1 cellular context compared by ENCODE assay signal in the genomic region with DNA sequence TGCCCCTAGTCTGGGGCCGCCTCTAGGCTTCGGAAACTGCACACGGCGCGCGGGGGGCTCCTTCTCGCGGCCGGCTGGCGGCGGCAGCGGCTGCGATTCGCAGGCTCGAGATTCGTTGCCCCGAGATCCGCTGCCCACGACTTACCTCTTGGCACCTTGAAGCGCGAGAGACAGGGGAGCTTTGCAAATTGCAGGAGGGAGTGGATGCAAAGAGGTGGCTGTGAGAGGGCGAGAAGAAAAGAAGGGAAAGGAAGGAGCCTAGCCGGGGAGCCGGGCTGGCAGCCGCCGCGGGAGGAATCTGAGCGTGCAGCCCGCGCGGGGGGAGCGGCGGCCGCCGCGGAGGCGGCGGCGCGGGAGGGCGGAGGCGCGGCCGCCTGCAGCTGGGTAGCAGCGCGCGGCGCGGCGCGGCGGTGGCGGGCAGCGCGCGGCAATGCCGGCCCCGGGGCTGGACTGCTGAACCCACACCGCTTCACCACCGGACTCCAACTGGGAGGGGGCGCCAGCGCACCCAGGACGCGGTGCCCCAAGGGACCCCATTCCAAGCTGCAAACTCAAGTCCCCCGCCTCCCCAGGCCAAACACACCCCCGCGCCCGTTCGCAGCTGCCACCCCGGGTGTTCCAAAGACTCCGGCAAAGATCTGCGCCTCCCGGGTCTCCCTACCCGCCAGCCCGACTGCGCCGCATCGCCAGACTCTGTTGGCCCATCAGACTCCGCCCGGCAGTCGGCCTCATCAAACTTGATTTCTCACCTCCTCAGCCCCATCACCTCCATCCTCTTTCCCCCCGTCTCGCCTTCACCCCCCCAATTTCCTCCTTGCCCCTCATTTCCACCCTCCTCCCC.
TF ChIP-seq lines count a peak whose summit lies in the region.

No MANE protein-coding gene starts in this region.

TF ChIP-seq in K562, 482 proteins besides CTCF, POLR2A, EP300 and RAD21 (continued from another document and continues in another):
- TF ChIP-seq, protein P1, sequence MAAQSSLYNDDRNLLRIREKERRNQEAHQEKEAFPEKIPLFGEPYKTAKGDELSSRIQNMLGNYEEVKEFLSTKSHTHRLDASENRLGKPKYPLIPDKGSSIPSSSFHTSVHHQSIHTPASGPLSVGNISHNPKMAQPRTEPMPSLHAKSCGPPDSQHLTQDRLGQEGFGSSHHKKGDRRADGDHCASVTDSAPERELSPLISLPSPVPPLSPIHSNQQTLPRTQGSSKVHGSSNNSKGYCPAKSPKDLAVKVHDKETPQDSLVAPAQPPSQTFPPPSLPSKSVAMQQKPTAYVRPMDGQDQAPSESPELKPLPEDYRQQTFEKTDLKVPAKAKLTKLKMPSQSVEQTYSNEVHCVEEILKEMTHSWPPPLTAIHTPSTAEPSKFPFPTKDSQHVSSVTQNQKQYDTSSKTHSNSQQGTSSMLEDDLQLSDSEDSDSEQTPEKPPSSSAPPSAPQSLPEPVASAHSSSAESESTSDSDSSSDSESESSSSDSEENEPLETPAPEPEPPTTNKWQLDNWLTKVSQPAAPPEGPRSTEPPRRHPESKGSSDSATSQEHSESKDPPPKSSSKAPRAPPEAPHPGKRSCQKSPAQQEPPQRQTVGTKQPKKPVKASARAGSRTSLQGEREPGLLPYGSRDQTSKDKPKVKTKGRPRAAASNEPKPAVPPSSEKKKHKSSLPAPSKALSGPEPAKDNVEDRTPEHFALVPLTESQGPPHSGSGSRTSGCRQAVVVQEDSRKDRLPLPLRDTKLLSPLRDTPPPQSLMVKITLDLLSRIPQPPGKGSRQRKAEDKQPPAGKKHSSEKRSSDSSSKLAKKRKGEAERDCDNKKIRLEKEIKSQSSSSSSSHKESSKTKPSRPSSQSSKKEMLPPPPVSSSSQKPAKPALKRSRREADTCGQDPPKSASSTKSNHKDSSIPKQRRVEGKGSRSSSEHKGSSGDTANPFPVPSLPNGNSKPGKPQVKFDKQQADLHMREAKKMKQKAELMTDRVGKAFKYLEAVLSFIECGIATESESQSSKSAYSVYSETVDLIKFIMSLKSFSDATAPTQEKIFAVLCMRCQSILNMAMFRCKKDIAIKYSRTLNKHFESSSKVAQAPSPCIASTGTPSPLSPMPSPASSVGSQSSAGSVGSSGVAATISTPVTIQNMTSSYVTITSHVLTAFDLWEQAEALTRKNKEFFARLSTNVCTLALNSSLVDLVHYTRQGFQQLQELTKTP (IDR thresholded peaks at IDR 0.05; ENCODE audit: low read depth in 1 of 2, partially characterized antibody in 2 of 2): no peak
- TF ChIP-seq HLTF (IDR thresholded peaks at IDR 0.05): no peak
- TF ChIP-seq ZNF444 (CRISPR knock-in tag; IDR thresholded peaks at IDR 0.05): no peak
- TF ChIP-seq, protein P2, sequence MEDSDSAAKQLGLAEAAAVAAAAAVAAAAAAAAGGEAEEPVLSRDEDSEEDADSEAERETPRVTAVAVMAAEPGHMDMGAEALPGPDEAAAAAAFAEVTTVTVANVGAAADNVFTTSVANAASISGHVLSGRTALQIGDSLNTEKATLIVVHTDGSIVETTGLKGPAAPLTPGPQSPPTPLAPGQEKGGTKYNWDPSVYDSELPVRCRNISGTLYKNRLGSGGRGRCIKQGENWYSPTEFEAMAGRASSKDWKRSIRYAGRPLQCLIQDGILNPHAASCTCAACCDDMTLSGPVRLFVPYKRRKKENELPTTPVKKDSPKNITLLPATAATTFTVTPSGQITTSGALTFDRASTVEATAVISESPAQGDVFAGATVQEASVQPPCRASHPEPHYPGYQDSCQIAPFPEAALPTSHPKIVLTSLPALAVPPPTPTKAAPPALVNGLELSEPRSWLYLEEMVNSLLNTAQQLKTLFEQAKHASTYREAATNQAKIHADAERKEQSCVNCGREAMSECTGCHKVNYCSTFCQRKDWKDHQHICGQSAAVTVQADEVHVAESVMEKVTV (CRISPR knock-in tag; IDR thresholded peaks at IDR 0.05): peak; percentile 54
- TF ChIP-seq RBM22 (IDR thresholded peaks at IDR 0.05; ENCODE audit: low read depth, low read length, poor library complexity, severe bottlenecking): no peak
- TF ChIP-seq, protein P3, sequence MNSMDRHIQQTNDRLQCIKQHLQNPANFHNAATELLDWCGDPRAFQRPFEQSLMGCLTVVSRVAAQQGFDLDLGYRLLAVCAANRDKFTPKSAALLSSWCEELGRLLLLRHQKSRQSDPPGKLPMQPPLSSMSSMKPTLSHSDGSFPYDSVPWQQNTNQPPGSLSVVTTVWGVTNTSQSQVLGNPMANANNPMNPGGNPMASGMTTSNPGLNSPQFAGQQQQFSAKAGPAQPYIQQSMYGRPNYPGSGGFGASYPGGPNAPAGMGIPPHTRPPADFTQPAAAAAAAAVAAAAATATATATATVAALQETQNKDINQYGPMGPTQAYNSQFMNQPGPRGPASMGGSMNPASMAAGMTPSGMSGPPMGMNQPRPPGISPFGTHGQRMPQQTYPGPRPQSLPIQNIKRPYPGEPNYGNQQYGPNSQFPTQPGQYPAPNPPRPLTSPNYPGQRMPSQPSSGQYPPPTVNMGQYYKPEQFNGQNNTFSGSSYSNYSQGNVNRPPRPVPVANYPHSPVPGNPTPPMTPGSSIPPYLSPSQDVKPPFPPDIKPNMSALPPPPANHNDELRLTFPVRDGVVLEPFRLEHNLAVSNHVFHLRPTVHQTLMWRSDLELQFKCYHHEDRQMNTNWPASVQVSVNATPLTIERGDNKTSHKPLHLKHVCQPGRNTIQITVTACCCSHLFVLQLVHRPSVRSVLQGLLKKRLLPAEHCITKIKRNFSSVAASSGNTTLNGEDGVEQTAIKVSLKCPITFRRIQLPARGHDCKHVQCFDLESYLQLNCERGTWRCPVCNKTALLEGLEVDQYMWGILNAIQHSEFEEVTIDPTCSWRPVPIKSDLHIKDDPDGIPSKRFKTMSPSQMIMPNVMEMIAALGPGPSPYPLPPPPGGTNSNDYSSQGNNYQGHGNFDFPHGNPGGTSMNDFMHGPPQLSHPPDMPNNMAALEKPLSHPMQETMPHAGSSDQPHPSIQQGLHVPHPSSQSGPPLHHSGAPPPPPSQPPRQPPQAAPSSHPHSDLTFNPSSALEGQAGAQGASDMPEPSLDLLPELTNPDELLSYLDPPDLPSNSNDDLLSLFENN (IDR thresholded peaks at IDR 0.05; ENCODE audit: low read depth in 2 of 2, low read length in 2 of 2): no peak
- TF ChIP-seq, protein P4, sequence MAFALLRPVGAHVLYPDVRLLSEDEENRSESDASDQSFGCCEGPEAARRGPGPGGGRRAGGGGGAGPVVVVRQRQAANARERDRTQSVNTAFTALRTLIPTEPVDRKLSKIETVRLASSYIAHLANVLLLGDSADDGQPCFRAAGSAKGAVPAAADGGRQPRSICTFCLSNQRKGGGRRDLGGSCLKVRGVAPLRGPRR (CRISPR knock-in tag; IDR thresholded peaks at IDR 0.05): no peak
- TF ChIP-seq BHLHE40 (IDR thresholded peaks at IDR 0.05; ENCODE audit: low read length): peak; percentile 24; the same call in 1 of the 2 replicates
- TF ChIP-seq ZNF76 (CRISPR knock-in tag; IDR thresholded peaks at IDR 0.05; ENCODE audit: borderline replicate concordance): no peak
- TF ChIP-seq ZEB2 (IDR thresholded peaks at IDR 0.05): no peak
- TF ChIP-seq ZNF143 (CRISPR knock-in tag; IDR thresholded peaks at IDR 0.05): no peak
- TF ChIP-seq, protein P5, sequence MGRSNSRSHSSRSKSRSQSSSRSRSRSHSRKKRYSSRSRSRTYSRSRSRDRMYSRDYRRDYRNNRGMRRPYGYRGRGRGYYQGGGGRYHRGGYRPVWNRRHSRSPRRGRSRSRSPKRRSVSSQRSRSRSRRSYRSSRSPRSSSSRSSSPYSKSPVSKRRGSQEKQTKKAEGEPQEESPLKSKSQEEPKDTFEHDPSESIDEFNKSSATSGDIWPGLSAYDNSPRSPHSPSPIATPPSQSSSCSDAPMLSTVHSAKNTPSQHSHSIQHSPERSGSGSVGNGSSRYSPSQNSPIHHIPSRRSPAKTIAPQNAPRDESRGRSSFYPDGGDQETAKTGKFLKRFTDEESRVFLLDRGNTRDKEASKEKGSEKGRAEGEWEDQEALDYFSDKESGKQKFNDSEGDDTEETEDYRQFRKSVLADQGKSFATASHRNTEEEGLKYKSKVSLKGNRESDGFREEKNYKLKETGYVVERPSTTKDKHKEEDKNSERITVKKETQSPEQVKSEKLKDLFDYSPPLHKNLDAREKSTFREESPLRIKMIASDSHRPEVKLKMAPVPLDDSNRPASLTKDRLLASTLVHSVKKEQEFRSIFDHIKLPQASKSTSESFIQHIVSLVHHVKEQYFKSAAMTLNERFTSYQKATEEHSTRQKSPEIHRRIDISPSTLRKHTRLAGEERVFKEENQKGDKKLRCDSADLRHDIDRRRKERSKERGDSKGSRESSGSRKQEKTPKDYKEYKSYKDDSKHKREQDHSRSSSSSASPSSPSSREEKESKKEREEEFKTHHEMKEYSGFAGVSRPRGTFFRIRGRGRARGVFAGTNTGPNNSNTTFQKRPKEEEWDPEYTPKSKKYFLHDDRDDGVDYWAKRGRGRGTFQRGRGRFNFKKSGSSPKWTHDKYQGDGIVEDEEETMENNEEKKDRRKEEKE (IDR thresholded peaks at IDR 0.05; ENCODE audit: borderline replicate concordance in 1 of 2, control insufficient read depth in 1 of 2, low read depth in 2 of 2, low read length in 1 of 2): no peak
- TF ChIP-seq, protein P6, sequence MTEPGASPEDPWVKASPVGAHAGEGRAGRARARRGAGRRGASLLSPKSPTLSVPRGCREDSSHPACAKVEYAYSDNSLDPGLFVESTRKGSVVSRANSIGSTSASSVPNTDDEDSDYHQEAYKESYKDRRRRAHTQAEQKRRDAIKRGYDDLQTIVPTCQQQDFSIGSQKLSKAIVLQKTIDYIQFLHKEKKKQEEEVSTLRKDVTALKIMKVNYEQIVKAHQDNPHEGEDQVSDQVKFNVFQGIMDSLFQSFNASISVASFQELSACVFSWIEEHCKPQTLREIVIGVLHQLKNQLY (CRISPR knock-in tag; conservative IDR thresholded peaks at IDR 0.05): no peak
- no peak for TF ChIP-seq HOXB6 (CRISPR knock-in tag; IDR thresholded peaks at IDR 0.05; ENCODE audit: borderline replicate concordance)
- TF ChIP-seq, protein P7, sequence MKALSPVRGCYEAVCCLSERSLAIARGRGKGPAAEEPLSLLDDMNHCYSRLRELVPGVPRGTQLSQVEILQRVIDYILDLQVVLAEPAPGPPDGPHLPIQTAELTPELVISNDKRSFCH (CRISPR knock-in tag; IDR thresholded peaks at IDR 0.05): no peak
- TF ChIP-seq, protein P7 (tag; IDR thresholded peaks at IDR 0.05): no peak
- TF ChIP-seq ZNF41 (CRISPR knock-in tag; conservative IDR thresholded peaks at IDR 0.05): no peak
- TF ChIP-seq, protein P8, sequence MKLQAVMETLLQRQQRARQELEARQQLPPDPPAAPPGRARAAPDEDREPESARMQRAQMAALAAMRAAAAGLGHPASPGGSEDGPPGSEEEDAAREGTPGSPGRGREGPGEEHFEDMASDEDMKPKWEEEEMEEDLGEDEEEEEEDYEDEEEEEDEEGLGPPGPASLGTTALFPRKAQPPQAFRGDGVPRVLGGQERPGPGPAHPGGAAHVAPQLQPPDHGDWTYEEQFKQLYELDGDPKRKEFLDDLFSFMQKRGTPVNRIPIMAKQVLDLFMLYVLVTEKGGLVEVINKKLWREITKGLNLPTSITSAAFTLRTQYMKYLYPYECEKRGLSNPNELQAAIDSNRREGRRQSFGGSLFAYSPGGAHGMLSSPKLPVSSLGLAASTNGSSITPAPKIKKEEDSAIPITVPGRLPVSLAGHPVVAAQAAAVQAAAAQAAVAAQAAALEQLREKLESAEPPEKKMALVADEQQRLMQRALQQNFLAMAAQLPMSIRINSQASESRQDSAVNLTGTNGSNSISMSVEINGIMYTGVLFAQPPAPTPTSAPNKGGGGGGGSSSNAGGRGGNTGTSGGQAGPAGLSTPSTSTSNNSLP (IDR thresholded peaks at IDR 0.05; ENCODE audit: borderline replicate concordance, low read depth, low read length): no peak
- TF ChIP-seq ZNF780A (CRISPR knock-in tag; IDR thresholded peaks at IDR 0.05): no peak
- no peak for TF ChIP-seq ZNF140 (CRISPR knock-in tag; IDR thresholded peaks at IDR 0.05)
- TF ChIP-seq NCOA4 (IDR thresholded peaks at IDR 0.05; ENCODE audit: partially characterized antibody): no peak
- peak; percentile 68 for TF ChIP-seq RBBP5 (IDR thresholded peaks at IDR 0.05; ENCODE audit: borderline replicate concordance, insufficient read depth, low read length, poor library complexity, severe bottlenecking)
- TF ChIP-seq, protein P9, sequence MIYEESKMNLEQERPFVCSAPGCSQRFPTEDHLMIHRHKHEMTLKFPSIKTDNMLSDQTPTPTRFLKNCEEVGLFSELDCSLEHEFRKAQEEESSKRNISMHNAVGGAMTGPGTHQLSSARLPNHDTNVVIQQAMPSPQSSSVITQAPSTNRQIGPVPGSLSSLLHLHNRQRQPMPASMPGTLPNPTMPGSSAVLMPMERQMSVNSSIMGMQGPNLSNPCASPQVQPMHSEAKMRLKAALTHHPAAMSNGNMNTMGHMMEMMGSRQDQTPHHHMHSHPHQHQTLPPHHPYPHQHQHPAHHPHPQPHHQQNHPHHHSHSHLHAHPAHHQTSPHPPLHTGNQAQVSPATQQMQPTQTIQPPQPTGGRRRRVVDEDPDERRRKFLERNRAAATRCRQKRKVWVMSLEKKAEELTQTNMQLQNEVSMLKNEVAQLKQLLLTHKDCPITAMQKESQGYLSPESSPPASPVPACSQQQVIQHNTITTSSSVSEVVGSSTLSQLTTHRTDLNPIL (CRISPR knock-in tag; IDR thresholded peaks at IDR 0.05): no peak
- no peak for TF ChIP-seq TEAD2 (tag; IDR thresholded peaks at IDR 0.05)
- TF ChIP-seq, protein P10, sequence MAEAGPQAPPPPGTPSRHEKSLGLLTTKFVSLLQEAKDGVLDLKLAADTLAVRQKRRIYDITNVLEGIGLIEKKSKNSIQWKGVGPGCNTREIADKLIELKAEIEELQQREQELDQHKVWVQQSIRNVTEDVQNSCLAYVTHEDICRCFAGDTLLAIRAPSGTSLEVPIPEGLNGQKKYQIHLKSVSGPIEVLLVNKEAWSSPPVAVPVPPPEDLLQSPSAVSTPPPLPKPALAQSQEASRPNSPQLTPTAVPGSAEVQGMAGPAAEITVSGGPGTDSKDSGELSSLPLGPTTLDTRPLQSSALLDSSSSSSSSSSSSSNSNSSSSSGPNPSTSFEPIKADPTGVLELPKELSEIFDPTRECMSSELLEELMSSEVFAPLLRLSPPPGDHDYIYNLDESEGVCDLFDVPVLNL (CRISPR knock-in tag; IDR thresholded peaks at IDR 0.05; ENCODE audit: low read depth): no peak
- TF ChIP-seq, protein P11, sequence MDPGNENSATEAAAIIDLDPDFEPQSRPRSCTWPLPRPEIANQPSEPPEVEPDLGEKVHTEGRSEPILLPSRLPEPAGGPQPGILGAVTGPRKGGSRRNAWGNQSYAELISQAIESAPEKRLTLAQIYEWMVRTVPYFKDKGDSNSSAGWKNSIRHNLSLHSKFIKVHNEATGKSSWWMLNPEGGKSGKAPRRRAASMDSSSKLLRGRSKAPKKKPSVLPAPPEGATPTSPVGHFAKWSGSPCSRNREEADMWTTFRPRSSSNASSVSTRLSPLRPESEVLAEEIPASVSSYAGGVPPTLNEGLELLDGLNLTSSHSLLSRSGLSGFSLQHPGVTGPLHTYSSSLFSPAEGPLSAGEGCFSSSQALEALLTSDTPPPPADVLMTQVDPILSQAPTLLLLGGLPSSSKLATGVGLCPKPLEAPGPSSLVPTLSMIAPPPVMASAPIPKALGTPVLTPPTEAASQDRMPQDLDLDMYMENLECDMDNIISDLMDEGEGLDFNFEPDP (CRISPR knock-in tag; IDR thresholded peaks at IDR 0.05): no peak
- no peak for TF ChIP-seq PHF20 (IDR thresholded peaks at IDR 0.05; ENCODE audit: partially characterized antibody)
- TF ChIP-seq ZNF311 (CRISPR knock-in tag; IDR thresholded peaks at IDR 0.05): no peak
- TF ChIP-seq GTF2F1 (IDR thresholded peaks at IDR 0.05; ENCODE audit: low read depth, low read length): no peak
- no peak for TF ChIP-seq MAFK (IDR thresholded peaks at IDR 0.05; ENCODE audit: low read length)
- TF ChIP-seq PCBP2 (IDR thresholded peaks at IDR 0.05; ENCODE audit: low read depth, low read length, poor library complexity, severe bottlenecking): no peak
- no peak for TF ChIP-seq POLR2AphosphoS2 (IDR thresholded peaks at IDR 0.05; ENCODE audit: low read length)
- TF ChIP-seq ELF1 (tag; IDR thresholded peaks at IDR 0.05): no peak
- no peak for TF ChIP-seq BRCA1 (IDR thresholded peaks at IDR 0.05)
- TF ChIP-seq BRCA1 (CRISPR knock-in tag; IDR thresholded peaks at IDR 0.05): no peak
